15 cellular contexts compared by ENCODE assay signal in genomic region chr18:34321075-34321474, GRCh38.
DNase-seq lines count a peak whose midpoint lies in the region; ATAC-seq lines count a peak whose summit lies in the region.
"Had no signal": no experiment of that assay in that cellular context is flagged by ENCODE, and none has a peak within 500 bp of the region (broad histone marks: within the 10 kb centered on the region; RNA-seq: fewer than 3 reads in every experiment).

No MANE protein-coding gene starts in this region.

- no peak for DNase-seq in left colon
- DNase-seq in GM19240 (ENCODE audit: insufficient read length, low spot score): no peak
- DNase-seq in NK-92 (lab: John Stamatoyannopoulos, UW; ENCODE audit: unreplicated experiment): no peak
- DNase-seq in stimulated activated CD4-positive, alpha-beta T cell treated with anti-CD3 and anti-CD28 coated beads, Interleukin-2, amount 100 ng/mL, for 48 hours: no peak
- DNase-seq: activated CD8-positive, alpha-beta T cell treated with anti-CD3 and anti-CD28 coated beads, Interleukin-2, amount 10 ng/mL, durations not matched to agents 7 days and 5 days; H9; mesendoderm; NCI-H1930; OCI-M1; posterior cingulate gyrus had no signal

- intact Hi-C loops in left colon (cut with DNase I, micrococcal nuclease): loop anchor here in 1 of 2 donors (5.0 kb wide), 1 partner anchor 199 kb away; no protein-coding TSS in a partner anchor

- ATAC-seq in GM18870 (IDR thresholded peaks at IDR 0.05; ENCODE audit: unreplicated experiment) (peak; percentile 91), GM21528 (IDR thresholded peaks at IDR 0.05; ENCODE audit: low FRiP score, unreplicated experiment) (peak; percentile 56), HG03064 (IDR thresholded peaks at IDR 0.05; ENCODE audit: low read depth, unreplicated experiment) (peak; percentile 73), left colon (peak; percentile 75)
- ATAC-seq: activated CD8-positive, alpha-beta T cell treated with anti-CD3 and anti-CD28 coated beads, Interleukin-2, amount 10 ng/mL, durations not matched to agents 7 days and 5 days; activated naive CD4-positive, alpha-beta T cell treated with anti-CD3 and anti-CD28 coated beads, Interleukin-2, amount 50 U/mL, for 72 hours; K562 had no signal
